ENCODE assay signal across 27 cellular contexts in the genomic region with DNA sequence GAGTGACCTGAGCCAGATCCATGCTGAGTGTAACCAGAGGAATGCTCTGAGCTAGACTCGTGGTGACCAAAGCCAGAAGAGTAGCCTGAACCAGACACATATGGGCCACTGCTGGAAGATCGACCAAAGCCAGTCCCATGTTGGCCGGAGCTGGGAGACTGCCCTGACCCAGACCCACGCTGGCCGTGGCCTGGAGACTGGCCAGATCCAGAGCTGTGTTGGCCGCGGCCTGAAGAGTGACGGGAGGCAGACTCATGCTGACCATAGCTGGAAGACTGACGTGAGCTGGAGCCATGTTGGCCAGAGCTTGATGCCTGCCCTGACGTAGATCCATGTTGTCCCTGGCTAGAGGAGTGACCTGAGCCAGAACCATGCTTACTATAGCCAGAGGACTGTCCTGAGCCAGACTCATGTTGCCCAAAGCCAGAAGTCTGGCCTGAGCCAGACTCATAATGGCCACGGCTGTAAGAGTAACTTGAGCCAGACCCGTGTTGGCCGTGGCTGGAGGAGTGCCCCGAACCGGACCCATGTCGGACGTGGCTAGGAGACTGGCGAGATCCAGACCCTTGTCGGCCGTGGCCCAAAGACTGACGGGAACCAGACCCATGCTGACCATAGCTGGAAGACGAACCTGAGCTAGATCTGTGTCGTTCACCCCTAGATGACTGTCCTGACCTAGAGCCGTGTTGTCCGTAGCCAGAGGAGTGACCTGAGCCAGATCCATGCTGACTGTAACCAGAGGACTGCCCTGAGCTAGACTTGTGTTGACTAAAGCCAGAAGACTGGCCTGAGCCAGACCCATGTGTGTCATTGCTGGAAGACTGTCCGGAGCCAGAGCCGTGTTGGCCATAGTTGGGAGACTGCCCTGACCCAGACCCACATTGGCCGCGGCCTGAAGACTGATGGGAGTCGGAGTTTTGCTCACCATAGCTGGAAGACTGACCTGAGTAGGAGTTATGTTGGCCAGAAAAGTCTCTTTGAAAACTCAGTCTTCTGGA. TPM values are rescaled to one million over a fixed set of nuclear protein-coding genes. Genes with fewer than 3 reads are reported as not detected.
"Had no signal": no experiment of that assay in that cellular context is flagged by ENCODE, and none has a peak within 500 bp of the region (broad histone marks: within the 10 kb centered on the region; RNA-seq: fewer than 3 reads in every experiment).

No MANE protein-coding gene starts in this region.

- H3K4me3 ChIP-seq: dorsolateral prefrontal cortex, esophagus muscularis mucosa, gastroesophageal sphincter, pancreas, prostate gland, right lobe of liver, skin epidermis, testis, transverse colon had no signal

- H3K4me1 ChIP-seq: esophagus muscularis mucosa, gastroesophageal sphincter, pancreas, prostate gland, right lobe of liver, testis, transverse colon had no signal

- H3K36me3 ChIP-seq: esophagus muscularis mucosa, pancreas, prostate gland, right lobe of liver, transverse colon had no signal

- H3K27me3 Mint-ChIP-seq: stimulated activated naive CD8-positive, alpha-beta T cell treated with anti-CD3 and anti-CD28 coated beads, Interleukin-15, amount 100 ng/mL, for 72 hours had no signal

- H3K27ac ChIP-seq: dorsolateral prefrontal cortex, esophagus muscularis mucosa, gastroesophageal sphincter, pancreas, prostate gland, right lobe of liver, skin epidermis, testis, transverse colon had no signal

- ATAC-seq: gastroesophageal sphincter; left colon; left ventricle myocardium superior; pancreas; right lobe of liver; stimulated activated naive B cell treated with anti-CD40 and anti-IgM and Interleukin-4, amounts not matched to agents 10 μg/mL and 1 μg/mL and 100 μg/mL, for 72 hours; stimulated activated naive CD8-positive, alpha-beta T cell treated with anti-CD3 and anti-CD28 coated beads, Interleukin-15, amount 100 ng/mL, for 72 hours had no signal

- DNase-seq: cortex of kidney; dorsolateral prefrontal cortex; effector CD8-positive, alpha-beta T cell; foreskin fibroblast; glutamatergic neuron; immature natural killer cell; left colon; left ventricle myocardium superior; mesendoderm; naive B cell; occipital lobe; right lobe of liver; stimulated activated CD4-positive, alpha-beta T cell treated with anti-CD3 and anti-CD28 coated beads, Interleukin-2, amount 100 ng/mL, for 24 hours; stimulated activated CD4-positive, alpha-beta T cell treated with anti-CD3 and anti-CD28 coated beads, Interleukin-4, amount 100 ng/mL, for 4 hours; stimulated activated naive B cell treated with anti-CD40 and anti-IgM and Interleukin-4, amounts not matched to agents 10 μg/mL and 1 μg/mL and 100 μg/mL, for 72 hours; stimulated activated naive CD8-positive, alpha-beta T cell treated with anti-CD3 and anti-CD28 coated beads, Interleukin-15, amount 100 ng/mL, for 72 hours; testis; transverse colon had no signal

- H3K9me3 ChIP-seq: pancreas, prostate gland, right lobe of liver, testis, transverse colon had no signal

- H3K4me1 Mint-ChIP-seq: immature natural killer cell; naive B cell; nephron; stimulated activated naive B cell treated with anti-CD40 and anti-IgM and Interleukin-4, amounts not matched to agents 10 μg/mL and 1 μg/mL and 100 μg/mL, for 72 hours; stimulated activated naive CD8-positive, alpha-beta T cell treated with anti-CD3 and anti-CD28 coated beads, Interleukin-15, amount 100 ng/mL, for 72 hours had no signal

- H3K27me3 ChIP-seq: esophagus muscularis mucosa, gastroesophageal sphincter, pancreas, right lobe of liver, testis, transverse colon had no signal

- H3K36me3 Mint-ChIP-seq: immature natural killer cell; naive B cell; stimulated activated naive B cell treated with anti-CD40 and anti-IgM and Interleukin-4, amounts not matched to agents 10 μg/mL and 1 μg/mL and 100 μg/mL, for 72 hours had no signal

- H3K4me3 Mint-ChIP-seq: immature natural killer cell; naive B cell; nephron; stimulated activated naive B cell treated with anti-CD40 and anti-IgM and Interleukin-4, amounts not matched to agents 10 μg/mL and 1 μg/mL and 100 μg/mL, for 72 hours; stimulated activated naive CD8-positive, alpha-beta T cell treated with anti-CD3 and anti-CD28 coated beads, Interleukin-15, amount 100 ng/mL, for 72 hours had no signal

- H3K27ac Mint-ChIP-seq: immature natural killer cell; nephron; stimulated activated naive B cell treated with anti-CD40 and anti-IgM and Interleukin-4, amounts not matched to agents 10 μg/mL and 1 μg/mL and 100 μg/mL, for 72 hours; stimulated activated naive CD8-positive, alpha-beta T cell treated with anti-CD3 and anti-CD28 coated beads, Interleukin-15, amount 100 ng/mL, for 72 hours had no signal

RNA-seq across cellular contexts. Expression of gene HRNR, which starts 3.5 kb away (rescaled TPM):
- total RNA-seq: cerebellum, esophagus muscularis mucosa, left colon, left ventricle myocardium superior, lung microvascular endothelial cell, occipital lobe, pancreas, right lobe of liver, subcutaneous adipose tissue, transverse colon had no signal
